9 cellular contexts compared by ENCODE assay signal in genomic region chr6:14121936-14122344, GRCh38. TPM values are rescaled to one million over a fixed set of nuclear protein-coding genes. Genes with fewer than 3 reads are reported as not detected.
DNase-seq lines count a peak whose midpoint lies in the region; ATAC-seq and TF ChIP-seq lines count a peak whose summit lies in the region.
"Had no signal": no experiment of that assay in that cellular context is flagged by ENCODE, and none has a peak within 500 bp of the region (broad histone marks: within the 10 kb centered on the region; RNA-seq: fewer than 3 reads in every experiment).

No MANE protein-coding gene starts in this region.

- no peaks in the 10 kb centered on the region for H3K27me3 ChIP-seq in spleen (replicated peaks in 1 of 7)
- no peaks in the 10 kb centered on the region for H3K27me3 ChIP-seq in PC-3 (ENCODE audit: low read length)

- H3K27me3 Mint-ChIP-seq in nephron progenitor cell (ENCODE audit: low read depth, poor library complexity) = peaks cover 39% of the 10 kb centered on the region

- no peak overlapping the region for H3K4me3 Mint-ChIP-seq in nephron progenitor cell

- no peaks in the 10 kb centered on the region for H3K36me3 Mint-ChIP-seq in nephron progenitor cell (ENCODE audit: low read depth)

- no peaks in the 10 kb centered on the region for H3K9me2 ChIP-seq in PC-3 (replicated peaks; ENCODE audit: low read length)

- CTCF ChIA-PET in PC-3 (lab: Charles Lee) = no interaction called here

- H3K36me3 ChIP-seq in spleen = peaks cover 0 to 13% (median 0%) of the 10 kb centered on the region in 6 donors
- H3K36me3 ChIP-seq in PC-3 (ENCODE audit: low read depth, low read length) = no peaks in the 10 kb centered on the region

- H3K9me3 Mint-ChIP-seq in nephron progenitor cell = no peaks in the 10 kb centered on the region

- no peak for TF ChIP-seq CTCF in spleen (IDR thresholded peaks at IDR 0.05 in 8 of 11, conservative IDR thresholded peaks at IDR 0.05 in 3 of 11)
- TF ChIP-seq CTCF in PC-3 (conservative IDR thresholded peaks at IDR 0.05; ENCODE audit: low read depth, low read length) = no peak
- no peak for TF ChIP-seq CTCF in nephron progenitor cell (IDR thresholded peaks at IDR 0.05)

- H3K4me1 Mint-ChIP-seq in nephron progenitor cell = peaks cover 6% of the 10 kb centered on the region

- H2AFZ ChIP-seq in PC-3 (ENCODE audit: low read length) = no peak overlapping the region

- H3K4me1 ChIP-seq in spleen (peaks cover 18 to 95% (median 61%) of the 10 kb centered on the region in 6 donors), PC-3 (ENCODE audit: insufficient read depth, low read length) (peaks cover 8% of the 10 kb centered on the region; the same call in 1 of the 2 replicates)

- no peaks in the 10 kb centered on the region for H4K20me1 ChIP-seq in PC-3 (ENCODE audit: low read length)

- 0 out of 2 replicates have a peak, but pooled peaks cover 12% of the 10 kb centered on the region for H3K79me2 ChIP-seq in PC-3 (ENCODE audit: low read length)

- 34 to 45% (median 38%) methylated on average over 4 of the region's 4 CpGs for WGBS in spleen, 5 donors

- H3K27ac ChIP-seq in spleen = peak overlapping the region; percentile 31 to 92 (median 70)
- no peak overlapping the region for H3K27ac ChIP-seq in PC-3 (ENCODE audit: low read length)
- H3K27ac ChIP-seq: epithelial cell of prostate had no signal

- H3K9ac ChIP-seq in PC-3 (ENCODE audit: low read length) = no peak overlapping the region

- POLR2A ChIA-PET in PC-3 (lab: Charles Lee; ENCODE audit: unreplicated experiment) = no interaction called here

- no peak for TF ChIP-seq POLR2A in spleen (IDR thresholded peaks at IDR 0.05)

- H3K4me3 ChIP-seq in spleen (peak overlapping the region in 1 of 8 donors; percentile 23), PC-3 (ENCODE audit: low read length) (no peak overlapping the region)

- H3K27ac Mint-ChIP-seq in nephron progenitor cell = no peak overlapping the region

- BruUV-seq in PC-3 (replicated peaks; lab: Mats Ljungman, UMichigan) = no TSS peak

- H3K9me3 ChIP-seq in spleen (no peaks in the 10 kb centered on the region), PC-3 (ENCODE audit: low read length) (no peaks in the 10 kb centered on the region)

- intact Hi-C loops in spleen (cut with DNase I; ENCODE audit: low total_unique reads) (loop anchor here (10.0 kb wide), 1 partner anchor 1503 kb away; no protein-coding TSS in a partner anchor), PC-3 (cut with micrococcal nuclease) (no loop called here)

- peak; percentile 31 to 57 for DNase-seq in activated CD4-positive, alpha-beta T cell treated with anti-CD3 and anti-CD28 coated beads, Interleukin-2, amount 50 U/mL, for 48 hours
- no peak for DNase-seq in activated CD4-positive, alpha-beta T cell treated with anti-CD3 and anti-CD28 coated beads, Interleukin-2, amount 50 U/mL, for 1 hour
- peak; percentile 84 for DNase-seq in SKM-1 treated with dmso at 0.1 percent for 144 hours (lab: John Stamatoyannopoulos, UW; ENCODE audit: unreplicated experiment)
- DNase-seq in spleen = no peak
- no peak for DNase-seq in PC-3
- DNase-seq in NCI-H82 treated with DMSO at 0.1 percent for 48 hours (lab: John Stamatoyannopoulos, UW; ENCODE audit: unreplicated experiment) = no peak
- no peak for DNase-seq in nephron progenitor cell

- ATAC-seq in HG02885 (IDR thresholded peaks at IDR 0.05; ENCODE audit: poor library complexity, unreplicated experiment) (peak; percentile 68), PC-3 (no peak)

- no peak overlapping the region for H3K4me2 ChIP-seq in PC-3 (ENCODE audit: low read length)

- no peaks in the 10 kb centered on the region for H3F3A ChIP-seq in PC-3 (ENCODE audit: low read length, unreplicated experiment)

RNA-seq across cellular contexts. Expression of gene CD83, which starts 4.4 kb away (rescaled TPM):
- total RNA-seq in spleen = 10 to 100 TPM; 11.7 to 51.5 (median 15.0) TPM
- 10 to 100 TPM; 25.6 to 36.8 (median 32.6) TPM for polyA plus RNA-seq in spleen
- total RNA-seq in PC-3 (2014; rRNA removed) = 13.0 and 15.2 TPM in 2 replicates

Comparison
In these comparisons a context has a peak if more than half of its experiments do, and no peak if none do; other contexts are left out.
1. DNase-seq: peak in activated CD4-positive, alpha-beta T cell treated with anti-CD3 and anti-CD28 coated beads, Interleukin-2, amount 50 U/mL, for 48 hours (2 of 2) and SKM-1 treated with dmso at 0.1 percent for 144 hours (single experiment); none in activated CD4-positive, alpha-beta T cell treated with anti-CD3 and anti-CD28 coated beads, Interleukin-2, amount 50 U/mL, for 1 hour (single experiment), spleen (single experiment), PC-3 (single experiment), NCI-H82 treated with DMSO at 0.1 percent for 48 hours (single experiment) and nephron progenitor cell (single experiment).